Comparison of ENCODE assay signal across 9 cellular contexts in genomic region chr1:29706936-29707335, GRCh38.
A peak's percentile ranks its signal among the peaks of the same experiment; 100 is the strongest.
DNase-seq lines count a peak whose midpoint lies in the region; ATAC-seq lines count a peak whose summit lies in the region.
"Had no signal": no experiment of that assay in that cellular context is flagged by ENCODE, and none has a peak within 500 bp of the region (broad histone marks: within the 10 kb centered on the region; RNA-seq: fewer than 3 reads in every experiment).

No MANE protein-coding gene starts in this region.

- H3K4me1 Mint-ChIP-seq in activated T-cell treated with anti-CD3 and anti-CD28 coated beads, Interleukin-2, amount 50 U/mL, for 72 hours (ENCODE audit: low read depth), result peaks cover 43% of the 10 kb centered on the region

- intact Hi-C loops in cardiac septum (cut with DNase I), result no loop called here
- intact Hi-C loops in Right ventricle myocardium inferior (cut with DNase I), result loop anchor here (10.0 kb wide), 1 partner anchor 192 kb away; no protein-coding TSS in a partner anchor

- no peaks in the 10 kb centered on the region for H3K9me3 Mint-ChIP-seq in activated T-cell treated with anti-CD3 and anti-CD28 coated beads, Interleukin-2, amount 50 U/mL, for 72 hours

- DNase-seq in cardiac septum (ENCODE audit: low spot score) (peak; percentile 74), Right ventricle myocardium inferior (ENCODE audit: missing footprints) (no peak), NCI-H1417 (lab: John Stamatoyannopoulos, UW) (peak; percentile 50 to 95 (median 91)), cerebellum (ENCODE audit: low spot score) (no peak)
- DNase-seq in activated T-cell treated with anti-CD3 and anti-CD28 coated beads, Interleukin-2, amount 50 U/mL, for 72 hours, result peak; percentile 66 to 79

- peak overlapping the region; percentile 56 for H3K4me3 ChIP-seq in iPS-18c (ENCODE audit: insufficient read depth, low read depth, low read length)

- no peak for ATAC-seq in Right ventricle myocardium inferior
- peak; percentile 76 for ATAC-seq in activated T-cell treated with anti-CD3 and anti-CD28 coated beads, Interleukin-2, amount 50 U/mL, for 72 hours (replicated peaks in 1 of 2)
- no peak for ATAC-seq in GM18517 (IDR thresholded peaks at IDR 0.05; ENCODE audit: unreplicated experiment)
- ATAC-seq in HG02970 (IDR thresholded peaks at IDR 0.05; ENCODE audit: low FRiP score, unreplicated experiment), result no peak

- peaks cover 54% of the 10 kb centered on the region for H3K27me3 Mint-ChIP-seq in activated T-cell treated with anti-CD3 and anti-CD28 coated beads, Interleukin-2, amount 50 U/mL, for 72 hours (ENCODE audit: low read depth)

- no peaks in the 10 kb centered on the region for H3K36me3 Mint-ChIP-seq in activated T-cell treated with anti-CD3 and anti-CD28 coated beads, Interleukin-2, amount 50 U/mL, for 72 hours (ENCODE audit: insufficient read depth in 2 of 2)
- H3K36me3 Mint-ChIP-seq: activated naive CD8-positive, alpha-beta T cell had no signal

- H3K9me3 ChIP-seq in iPS-18c (ENCODE audit: control insufficient read depth, insufficient read depth, low read length), result no peaks in the 10 kb centered on the region

- H3K4me3 Mint-ChIP-seq in activated T-cell treated with anti-CD3 and anti-CD28 coated beads, Interleukin-2, amount 50 U/mL, for 72 hours, result peak overlapping the region in 1 of 2 donors; percentile 37
- H3K4me3 Mint-ChIP-seq: activated naive CD8-positive, alpha-beta T cell had no signal

- no peak overlapping the region for H3K27ac Mint-ChIP-seq in activated T-cell treated with anti-CD3 and anti-CD28 coated beads, Interleukin-2, amount 50 U/mL, for 72 hours
- H3K27ac Mint-ChIP-seq: activated naive CD8-positive, alpha-beta T cell had no signal

Comparison
In these comparisons a context has a peak if more than half of its experiments do, and no peak if none do; other contexts are left out.
1. DNase-seq: peak in cardiac septum (single experiment), NCI-H1417 (3 of 3) and activated T-cell treated with anti-CD3 and anti-CD28 coated beads, Interleukin-2, amount 50 U/mL, for 72 hours (2 of 2); none in Right ventricle myocardium inferior (single experiment) and cerebellum (single experiment).
2. ATAC-seq: peak in activated T-cell treated with anti-CD3 and anti-CD28 coated beads, Interleukin-2, amount 50 U/mL, for 72 hours (2 of 2); none in Right ventricle myocardium inferior (single experiment), GM18517 (single experiment) and HG02970 (single experiment).